1 cellular context compared by ENCODE assay signal in the genomic region with DNA sequence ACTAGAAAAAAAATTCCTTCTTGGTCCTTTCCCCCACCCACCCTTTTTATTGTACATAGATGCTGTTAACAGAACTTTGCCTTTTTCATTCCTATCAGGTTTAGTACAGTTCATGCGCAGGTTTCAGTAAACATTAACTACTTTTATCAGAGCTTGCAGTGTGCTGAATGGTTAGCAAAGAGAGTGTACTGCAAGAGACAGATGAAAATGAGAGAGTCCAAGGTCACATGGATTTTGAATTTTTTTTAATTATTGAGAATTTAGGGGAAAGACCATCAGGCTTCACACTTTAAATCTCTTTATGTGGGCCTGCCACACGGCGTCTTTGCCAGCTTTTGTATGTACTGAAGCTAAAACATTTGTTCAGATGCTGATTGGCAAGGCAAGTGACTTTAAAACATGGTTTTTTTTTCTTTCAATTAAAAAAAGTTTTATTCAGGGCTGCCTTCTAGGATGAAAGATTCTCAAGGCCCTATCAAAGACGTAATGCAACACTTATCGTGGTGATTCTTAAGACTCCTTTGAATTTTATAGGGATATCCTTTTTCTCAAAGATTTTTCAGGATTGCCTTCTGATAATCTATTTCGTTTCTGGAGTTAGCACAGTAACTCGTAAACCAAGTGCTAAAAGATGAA.
TF ChIP-seq lines count a peak whose summit lies in the region.

No MANE protein-coding gene starts in this region.

TF ChIP-seq in HepG2, 621 proteins besides CTCF, POLR2A, EP300 and RAD21 (continued from another document):
- TF ChIP-seq, protein P1, sequence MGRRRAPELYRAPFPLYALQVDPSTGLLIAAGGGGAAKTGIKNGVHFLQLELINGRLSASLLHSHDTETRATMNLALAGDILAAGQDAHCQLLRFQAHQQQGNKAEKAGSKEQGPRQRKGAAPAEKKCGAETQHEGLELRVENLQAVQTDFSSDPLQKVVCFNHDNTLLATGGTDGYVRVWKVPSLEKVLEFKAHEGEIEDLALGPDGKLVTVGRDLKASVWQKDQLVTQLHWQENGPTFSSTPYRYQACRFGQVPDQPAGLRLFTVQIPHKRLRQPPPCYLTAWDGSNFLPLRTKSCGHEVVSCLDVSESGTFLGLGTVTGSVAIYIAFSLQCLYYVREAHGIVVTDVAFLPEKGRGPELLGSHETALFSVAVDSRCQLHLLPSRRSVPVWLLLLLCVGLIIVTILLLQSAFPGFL (CRISPR knock-in tag; IDR thresholded peaks at IDR 0.05), result no peak
- 0 out of 2 replicates have a peak, but pooled peaks have one; percentile 3 for TF ChIP-seq MAZ (IDR thresholded peaks at IDR 0.05; ENCODE audit: borderline replicate concordance, low read depth, low read length)
- TF ChIP-seq MAZ (CRISPR knock-in tag; IDR thresholded peaks at IDR 0.05; ENCODE audit: low read depth), result no peak
- no peak; the same call in 1 of the 2 replicates for TF ChIP-seq CCDC6 (CRISPR knock-in tag; IDR thresholded peaks at IDR 0.05)
- no peak for TF ChIP-seq HOXA9 (CRISPR knock-in tag; IDR thresholded peaks at IDR 0.05; ENCODE audit: borderline replicate concordance)
- peak; percentile 74; the same call in 1 of the 2 replicates for TF ChIP-seq CREM (IDR thresholded peaks at IDR 0.05)
- no peak for TF ChIP-seq CREM (CRISPR knock-in tag; IDR thresholded peaks at IDR 0.05)
- no peak for TF ChIP-seq ZNF235 (CRISPR knock-in tag; IDR thresholded peaks at IDR 0.05; ENCODE audit: borderline replicate concordance)
- TF ChIP-seq, protein P2, sequence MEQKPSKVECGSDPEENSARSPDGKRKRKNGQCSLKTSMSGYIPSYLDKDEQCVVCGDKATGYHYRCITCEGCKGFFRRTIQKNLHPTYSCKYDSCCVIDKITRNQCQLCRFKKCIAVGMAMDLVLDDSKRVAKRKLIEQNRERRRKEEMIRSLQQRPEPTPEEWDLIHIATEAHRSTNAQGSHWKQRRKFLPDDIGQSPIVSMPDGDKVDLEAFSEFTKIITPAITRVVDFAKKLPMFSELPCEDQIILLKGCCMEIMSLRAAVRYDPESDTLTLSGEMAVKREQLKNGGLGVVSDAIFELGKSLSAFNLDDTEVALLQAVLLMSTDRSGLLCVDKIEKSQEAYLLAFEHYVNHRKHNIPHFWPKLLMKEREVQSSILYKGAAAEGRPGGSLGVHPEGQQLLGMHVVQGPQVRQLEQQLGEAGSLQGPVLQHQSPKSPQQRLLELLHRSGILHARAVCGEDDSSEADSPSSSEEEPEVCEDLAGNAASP (CRISPR knock-in tag; IDR thresholded peaks at IDR 0.05; ENCODE audit: borderline replicate concordance), result peak; percentile 71
- TF ChIP-seq PAF1 (CRISPR knock-in tag; IDR thresholded peaks at IDR 0.05), result no peak
- TF ChIP-seq NR3C1 (CRISPR knock-in tag; IDR thresholded peaks at IDR 0.05), result no peak
- 0 out of 2 replicates have a peak, but pooled peaks have one; percentile 43 for TF ChIP-seq ZNF614 (CRISPR knock-in tag; IDR thresholded peaks at IDR 0.05; ENCODE audit: borderline replicate concordance)
- TF ChIP-seq MED1 (CRISPR knock-in tag; IDR thresholded peaks at IDR 0.05), result peak; percentile 88
- TF ChIP-seq YEATS4 (CRISPR knock-in tag; IDR thresholded peaks at IDR 0.05; ENCODE audit: borderline replicate concordance), result no peak
- TF ChIP-seq FOXA3 (CRISPR knock-in tag; IDR thresholded peaks at IDR 0.05), result peak; percentile 80
- TF ChIP-seq SETDB1 (CRISPR knock-in tag; IDR thresholded peaks at IDR 0.05; ENCODE audit: borderline replicate concordance), result no peak
- no peak for TF ChIP-seq CBFB (CRISPR knock-in tag; IDR thresholded peaks at IDR 0.05)
- TF ChIP-seq ZFP82 (CRISPR knock-in tag; IDR thresholded peaks at IDR 0.05; ENCODE audit: borderline replicate concordance), result no peak; the same call in 1 of the 2 replicates
- no peak for TF ChIP-seq HNRNPLL (IDR thresholded peaks at IDR 0.05; ENCODE audit: low read depth, low read length, poor library complexity, severe bottlenecking)
- TF ChIP-seq FOSL1 (CRISPR knock-in tag; IDR thresholded peaks at IDR 0.05; ENCODE audit: borderline replicate concordance), result no peak
- TF ChIP-seq ZFY (CRISPR knock-in tag; IDR thresholded peaks at IDR 0.05), result no peak
- TF ChIP-seq ZNF605 (CRISPR knock-in tag; IDR thresholded peaks at IDR 0.05), result no peak
- TF ChIP-seq TAF15 (IDR thresholded peaks at IDR 0.05; ENCODE audit: low read depth, low read length, poor library complexity, severe bottlenecking), result no peak
- TF ChIP-seq ZNF567 (CRISPR knock-in tag; IDR thresholded peaks at IDR 0.05; ENCODE audit: borderline replicate concordance), result no peak
- no peak for TF ChIP-seq ZNF547 (CRISPR knock-in tag; IDR thresholded peaks at IDR 0.05)
- TF ChIP-seq NFYC (CRISPR knock-in tag; IDR thresholded peaks at IDR 0.05), result peak; percentile 49
- no peak for TF ChIP-seq ZFP62 (CRISPR knock-in tag; IDR thresholded peaks at IDR 0.05)
- no peak for TF ChIP-seq ZBTB21 (CRISPR knock-in tag; IDR thresholded peaks at IDR 0.05)
- no peak for TF ChIP-seq ZNF674 (CRISPR knock-in tag; IDR thresholded peaks at IDR 0.05; ENCODE audit: low read depth)
- no peak for TF ChIP-seq HDAC6 (IDR thresholded peaks at IDR 0.05; ENCODE audit: low read depth, low read length)
- no peak for TF ChIP-seq ATM (IDR thresholded peaks at IDR 0.05; ENCODE audit: borderline replicate concordance)
- TF ChIP-seq ZNF350 (CRISPR knock-in tag; IDR thresholded peaks at IDR 0.05; ENCODE audit: borderline replicate concordance, low read depth), result no peak
- no peak for TF ChIP-seq MXD4 (CRISPR knock-in tag; IDR thresholded peaks at IDR 0.05)
- no peak; the same call in 1 of the 2 replicates for TF ChIP-seq HNRNPUL1 (IDR thresholded peaks at IDR 0.05; ENCODE audit: low read depth, low read length)
- TF ChIP-seq, protein P3, sequence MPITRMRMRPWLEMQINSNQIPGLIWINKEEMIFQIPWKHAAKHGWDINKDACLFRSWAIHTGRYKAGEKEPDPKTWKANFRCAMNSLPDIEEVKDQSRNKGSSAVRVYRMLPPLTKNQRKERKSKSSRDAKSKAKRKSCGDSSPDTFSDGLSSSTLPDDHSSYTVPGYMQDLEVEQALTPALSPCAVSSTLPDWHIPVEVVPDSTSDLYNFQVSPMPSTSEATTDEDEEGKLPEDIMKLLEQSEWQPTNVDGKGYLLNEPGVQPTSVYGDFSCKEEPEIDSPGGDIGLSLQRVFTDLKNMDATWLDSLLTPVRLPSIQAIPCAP (CRISPR knock-in tag; IDR thresholded peaks at IDR 0.05; ENCODE audit: low read depth), result no peak
- TF ChIP-seq MAFG (CRISPR knock-in tag; IDR thresholded peaks at IDR 0.05), result no peak
- TF ChIP-seq CHD2 (IDR thresholded peaks at IDR 0.05; ENCODE audit: low read depth, low read length), result no peak
- TF ChIP-seq KMT2B (CRISPR knock-in tag; IDR thresholded peaks at IDR 0.05), result no peak
- no peak for TF ChIP-seq ARID2 (CRISPR knock-in tag; IDR thresholded peaks at IDR 0.05; ENCODE audit: borderline replicate concordance)
- TF ChIP-seq ZNF530 (CRISPR knock-in tag; IDR thresholded peaks at IDR 0.05; ENCODE audit: low read depth), result no peak
- no peak for TF ChIP-seq KDM3A (CRISPR knock-in tag; IDR thresholded peaks at IDR 0.05; ENCODE audit: low read depth)
- TF ChIP-seq MBD4 (IDR thresholded peaks at IDR 0.05; ENCODE audit: borderline replicate concordance, low read length), result no peak
- no peak for TF ChIP-seq HNRNPK (IDR thresholded peaks at IDR 0.05; ENCODE audit: low read depth, low read length, poor library complexity, severe bottlenecking)
- TF ChIP-seq, protein P4, sequence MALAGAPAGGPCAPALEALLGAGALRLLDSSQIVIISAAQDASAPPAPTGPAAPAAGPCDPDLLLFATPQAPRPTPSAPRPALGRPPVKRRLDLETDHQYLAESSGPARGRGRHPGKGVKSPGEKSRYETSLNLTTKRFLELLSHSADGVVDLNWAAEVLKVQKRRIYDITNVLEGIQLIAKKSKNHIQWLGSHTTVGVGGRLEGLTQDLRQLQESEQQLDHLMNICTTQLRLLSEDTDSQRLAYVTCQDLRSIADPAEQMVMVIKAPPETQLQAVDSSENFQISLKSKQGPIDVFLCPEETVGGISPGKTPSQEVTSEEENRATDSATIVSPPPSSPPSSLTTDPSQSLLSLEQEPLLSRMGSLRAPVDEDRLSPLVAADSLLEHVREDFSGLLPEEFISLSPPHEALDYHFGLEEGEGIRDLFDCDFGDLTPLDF (CRISPR knock-in tag; IDR thresholded peaks at IDR 0.05), result no peak; the same call in 1 of the 2 replicates
- no peak for TF ChIP-seq SKI (IDR thresholded peaks at IDR 0.05; ENCODE audit: partially characterized antibody)
TF ChIP-seq in HepG2: peak in this region for 94.
